In genomic region chr5:151772029-151772867, GRCh38 we compare ENCODE assay signal across 8 cellular contexts. TPM values are rescaled to one million over a fixed set of nuclear protein-coding genes. Genes with fewer than 3 reads are reported as not detected.
DNase-seq lines count a peak whose midpoint lies in the region; ATAC-seq and TF ChIP-seq lines count a peak whose summit lies in the region.

No MANE protein-coding gene starts in this region.

- no peak for ATAC-seq in activated B cell treated with CpG ODN at 0.5 μM for 24 hours (ENCODE audit: low read depth)

- peak overlapping the region; percentile 88 for H3K27ac Mint-ChIP-seq in activated B cell treated with CpG ODN at 0.5 μM for 24 hours

- no peak for TF ChIP-seq CTCF in activated B cell treated with CpG ODN at 0.5 μM for 24 hours (IDR thresholded peaks at IDR 0.05)
- no peak for TF ChIP-seq CTCF in dorsolateral prefrontal cortex (IDR thresholded peaks at IDR 0.05 in 54 of 56, conservative IDR thresholded peaks at IDR 0.05 in 2 of 56; ENCODE audit: low read depth in 1 of 56, partially characterized antibody in 56 of 56)

- H3K27me3 ChIP-seq in HUES64 (ENCODE audit: insufficient read depth, low read length) = no peaks in the 10 kb centered on the region
- no peaks in the 10 kb centered on the region for H3K27me3 ChIP-seq in dorsolateral prefrontal cortex

- no peaks in the 10 kb centered on the region for H3K27me3 Mint-ChIP-seq in activated B cell treated with CpG ODN at 0.5 μM for 24 hours

- peaks cover 23% of the 10 kb centered on the region for H3K36me3 Mint-ChIP-seq in activated B cell treated with CpG ODN at 0.5 μM for 24 hours (ENCODE audit: low read depth)

- H3K4me3 Mint-ChIP-seq in activated B cell treated with CpG ODN at 0.5 μM for 24 hours = peak overlapping the region; percentile 94

- H3K4me1 Mint-ChIP-seq in activated B cell treated with CpG ODN at 0.5 μM for 24 hours = peaks cover 54% of the 10 kb centered on the region

- H3K36me3 ChIP-seq in HUES64 (ENCODE audit: insufficient read depth, low read length) = peaks cover 31% of the 10 kb centered on the region

- intact Hi-C loops in activated B cell treated with CpG ODN at 0.5 μM for 24 hours (cut with micrococcal nuclease) = loop anchor here (1.0 to 10.0 kb wide), 5 partner anchors 10 to 1770 kb away; partner anchors contain the start of genes DCTN4, HMGXB3, TIGD6 and TNIP1
- intact Hi-C loops in dorsolateral prefrontal cortex (cut with DNase I) = loop anchor here (5.0 to 10.0 kb wide), 2 partner anchors 40 to 327 kb away; partner anchors contain the start of gene SLC36A1 (in 1 of the 2)

- CTCF ChIA-PET in activated B cell treated with CpG ODN at 0.5 μM for 24 hours (lab: Charles Lee) = interaction anchor here (1.5 to 2.2 kb wide), 6 partner anchors 13 to 120 kb away, joined by 3 to 13 read pairs (median 7); partner anchors contain the start of gene ATOX1

- H3K4me1 ChIP-seq in HUES64 (ENCODE audit: insufficient read depth, low read length) = peaks cover 42% of the 10 kb centered on the region

- DNase-seq in DMS53 (lab: John Stamatoyannopoulos, UW) (peak; percentile 77), DMS53 treated with DMSO at 0.1 percent for 48 hours (lab: John Stamatoyannopoulos, UW; ENCODE audit: unreplicated experiment) (no peak), activated B cell treated with CpG ODN at 0.5 μM for 24 hours (no peak), dorsolateral prefrontal cortex (peak in 6 of 10 donors; percentile 17 to 54 (median 38)), medulla oblongata (ENCODE audit: extremely low spot score) (peak; percentile 43)
- DNase-seq in stimulated activated CD8-positive, alpha-beta memory T cell treated with anti-CD3 and anti-CD28 coated beads, Interleukin-15, amount 100 ng/mL, for 24 hours (ENCODE audit: low read depth) = peak; percentile 14
- DNase-seq in central memory CD4-positive, alpha-beta T cell = no peak

- WGBS in HUES64 = under 1% methylated on average over 84 of the region's 87 CpGs

- no peaks in the 10 kb centered on the region for H3K9me3 Mint-ChIP-seq in activated B cell treated with CpG ODN at 0.5 μM for 24 hours

- H3K4me3 ChIP-seq in HUES64 (ENCODE audit: low read length) (peak overlapping the region; percentile 98), dorsolateral prefrontal cortex (peak overlapping the region; percentile 61 to 98 (median 85))

- H3K9ac ChIP-seq in HUES64 (ENCODE audit: low read depth, low read length) = peak overlapping the region; percentile 94

- POLR2A ChIA-PET in activated B cell treated with CpG ODN at 0.5 μM for 24 hours (lab: Charles Lee) = interaction anchor here (0.5 to 5.9 kb wide), 27 partner anchors 10 to 1323 kb away, joined by 3 to 134 read pairs (median 6); partner anchors contain the start of genes ATOX1, GM2A, RBM22 and RPS14

- H3K9me3 ChIP-seq in HUES64 (ENCODE audit: insufficient read depth, low read depth, low read length) = no peaks in the 10 kb centered on the region

- H3K27ac ChIP-seq in HUES64 (ENCODE audit: low read depth, low read length) (peak overlapping the region; percentile 88), dorsolateral prefrontal cortex (peak overlapping the region; percentile 48 to 100 (median 90))

RNA-seq across cellular contexts. Expression of gene G3BP1, which starts 0.5 kb away (rescaled TPM):
- polyA plus RNA-seq in HUES64 (2013, experiment 1 of 2) = 172 TPM
- polyA plus RNA-seq in HUES64 (2013, experiment 2 of 2) = 164 TPM
- 227 and 239 TPM in 2 replicates for total RNA-seq in activated B cell treated with CpG ODN at 0.5 μM for 24 hours
- total RNA-seq in dorsolateral prefrontal cortex = 100 to 1,000 TPM in 16 of 120 experiments, 10 to 100 TPM in 104; 61.7 to 135 (median 87.2) TPM

RNA-seq across cellular contexts. Expression of gene ATOX1, which starts 13.8 kb away (rescaled TPM):
- polyA plus RNA-seq in HUES64 (2013, experiment 1 of 2) = 64.3 TPM
- polyA plus RNA-seq in HUES64 (2013, experiment 2 of 2) = 83.1 TPM
- total RNA-seq in activated B cell treated with CpG ODN at 0.5 μM for 24 hours (61.2 and 66.6 TPM in 2 replicates), dorsolateral prefrontal cortex (100 to 1,000 TPM in 44 of 120 experiments, 10 to 100 TPM in 76; 63.0 to 149 (median 94.3) TPM)

Comparison
In these comparisons a context has a peak if more than half of its experiments do, and no peak if none do; other contexts are left out.
1. DNase-seq: peak in DMS53 (single experiment), dorsolateral prefrontal cortex (6 of 10), medulla oblongata (single experiment) and stimulated activated CD8-positive, alpha-beta memory T cell treated with anti-CD3 and anti-CD28 coated beads, Interleukin-15, amount 100 ng/mL, for 24 hours (single experiment); none in DMS53 treated with DMSO at 0.1 percent for 48 hours (single experiment), activated B cell treated with CpG ODN at 0.5 μM for 24 hours (single experiment) and central memory CD4-positive, alpha-beta T cell (single experiment).